In genomic region chr10:123896217-123896927, GRCh38 we compare ENCODE assay signal across 31 cellular contexts. TPM values are rescaled to one million over a fixed set of nuclear protein-coding genes. Genes with fewer than 3 reads are reported as not detected.
A peak's percentile ranks its signal among the peaks of the same experiment; 100 is the strongest.
DNase-seq lines count a peak whose midpoint lies in the region; ATAC-seq and TF ChIP-seq lines count a peak whose summit lies in the region.
"Had no signal": no experiment of that assay in that cellular context is flagged by ENCODE, and none has a peak within 500 bp of the region (broad histone marks: within the 10 kb centered on the region; RNA-seq: fewer than 3 reads in every experiment).

No MANE protein-coding gene starts in this region.

- H3K56ac ChIP-seq in H9 (ENCODE audit: insufficient read length, low read depth, low read length): no peak overlapping the region

- no CpG with 5 or more reads among the region's 4 CpGs for WGBS in H9 (ENCODE audit: extremely low coverage, insufficient read length, low lambda C conversion rate)
- 66 to 82% methylated on average over 4 of the region's 4 CpGs for WGBS in thyroid gland, 2 donors

- peaks cover 12 to 21% of the 10 kb centered on the region in 2 experiments for H3K9me3 Mint-ChIP-seq in H9

- H3K9me3 ChIP-seq in H9 (ENCODE audit: control insufficient read depth, low read depth, low read length): no peaks in the 10 kb centered on the region
- H3K9me3 ChIP-seq in thyroid gland: no peaks in the 10 kb centered on the region
- H3K9me3 ChIP-seq: gastrocnemius medialis, suprapubic skin had no signal

- no peak overlapping the region for H3K27ac Mint-ChIP-seq in H9
- H3K27ac Mint-ChIP-seq: activated CD4-positive, alpha-beta memory T cell treated with anti-CD3 and anti-CD28 coated beads for 36 hours; dendritic cell treated with granulocyte-macrophage colony-stimulating factor and Interleukin-4, amounts not matched to agents 40 ng/mL and 50 ng/mL, for 4 days; GM23338 had no signal

- H3K23ac ChIP-seq in H9 (ENCODE audit: insufficient read length, low read depth, low read length): no peak overlapping the region

- no peak overlapping the region for H2AFZ ChIP-seq in H9 (ENCODE audit: low read length)
- H2AFZ ChIP-seq: GM23338 had no signal

- no peak for ATAC-seq in HG03025 (IDR thresholded peaks at IDR 0.05; ENCODE audit: low FRiP score, unreplicated experiment)
- ATAC-seq: gastrocnemius medialis; lower lobe of right lung; naive thymus-derived CD8-positive, alpha-beta T cell; PC-3; Right ventricle myocardium inferior had no signal

- TF ChIP-seq POLR2A in thyroid gland (IDR thresholded peaks at IDR 0.05): no peak

- H2BK15ac ChIP-seq in H9 (ENCODE audit: low read depth, low read length): no peak overlapping the region

- no peak overlapping the region for H3K18ac ChIP-seq in H9 (ENCODE audit: insufficient read length, low read depth, low read length)

- no peak overlapping the region for H2BK5ac ChIP-seq in H9 (ENCODE audit: insufficient read length, low read length)

- H3K27me3 Mint-ChIP-seq in H9 (ENCODE audit: low read depth): peaks cover 28% of the 10 kb centered on the region

- H3K23me2 ChIP-seq in H9 (ENCODE audit: insufficient read length, low read depth, low read length, poor library complexity, severe bottlenecking): peaks cover 2% of the 10 kb centered on the region

- no peak overlapping the region for H2BK20ac ChIP-seq in H9 (ENCODE audit: low read depth, low read length, poor library complexity, severe bottlenecking)

- no peak overlapping the region for H3K4me3 Mint-ChIP-seq in H9
- H3K4me3 Mint-ChIP-seq: activated CD4-positive, alpha-beta memory T cell treated with anti-CD3 and anti-CD28 coated beads for 36 hours; dendritic cell treated with granulocyte-macrophage colony-stimulating factor and Interleukin-4, amounts not matched to agents 40 ng/mL and 50 ng/mL, for 4 days; GM23338; naive thymus-derived CD8-positive, alpha-beta T cell had no signal

- H3K9ac ChIP-seq in rectal smooth muscle tissue (ENCODE audit: low read length) (no peak overlapping the region), H9 (ENCODE audit: extremely low read depth, insufficient read length, low read length) (no peak overlapping the region)

- H4K20me1 ChIP-seq in H9 (ENCODE audit: control insufficient read depth, insufficient read depth, insufficient read length): no peaks in the 10 kb centered on the region

- DNase-seq in NCI-H1092 treated with DMSO at 0.1 percent for 48 hours (lab: John Stamatoyannopoulos, UW) (peak; percentile 30), NCI-H1092 (lab: John Stamatoyannopoulos, UW) (no peak), NCI-H1436 (lab: John Stamatoyannopoulos, UW) (peak; percentile 43), fibroblast of villous mesenchyme (ENCODE audit: low read depth) (peak; percentile 7), H9 (no peak), thyroid gland (no peak)
- DNase-seq: 8988T; activated CD4-positive, alpha-beta memory T cell treated with anti-CD3 and anti-CD28 coated beads for 36 hours; activated CD4-positive, CD25-positive, alpha-beta regulatory T cell treated with anti-CD3 and anti-CD28 coated beads, Interleukin-2, amount 50 U/mL, for 72 hours; activated CD8-positive, alpha-beta memory T cell treated with anti-CD3 and anti-CD28 coated beads, Interleukin-2, amount 50 U/mL, for 4 hours; activated naive CD4-positive, alpha-beta T cell treated with Interleukin-2 at 50 U/mL for 16 hours; Calu3; central memory CD4-positive, alpha-beta T cell; gastrocnemius medialis; KG1; lower lobe of right lung; naive thymus-derived CD8-positive, alpha-beta T cell; NCI-H1694; NCI-H510A treated with DMSO at 0.1 percent for 48 hours; nucleus accumbens; PC-3; stimulated activated naive CD4-positive, alpha-beta T cell treated with Interleukin-2 at 50 U/mL for 16 hours had no signal

- no peak overlapping the region for H3K14ac ChIP-seq in H9 (ENCODE audit: insufficient read depth, low read length)

- H4K5ac ChIP-seq in H9 (ENCODE audit: insufficient read length, low read depth, low read length): no peak overlapping the region

- no peaks in the 10 kb centered on the region for H3K36me3 ChIP-seq in rectal smooth muscle tissue (ENCODE audit: control insufficient read depth, insufficient read depth, low read length)
- no peaks in the 10 kb centered on the region for H3K36me3 ChIP-seq in thyroid gland
- H3K36me3 ChIP-seq: gastrocnemius medialis, lower lobe of right lung, suprapubic skin had no signal

- H3K4me1 Mint-ChIP-seq in H9: peaks cover 4 to 10% of the 10 kb centered on the region in 2 experiments
- H3K4me1 Mint-ChIP-seq: GM23338; naive thymus-derived CD8-positive, alpha-beta T cell had no signal

- H3K27me3 ChIP-seq in rectal smooth muscle tissue (ENCODE audit: control insufficient read depth, insufficient read depth, low read length) (no peaks in the 10 kb centered on the region), H9 (ENCODE audit: insufficient read depth, low read length) (no peaks in the 10 kb centered on the region; the same call in 1 of the 2 replicates), thyroid gland (no peaks in the 10 kb centered on the region)

- H2BK120ac ChIP-seq in H9 (ENCODE audit: low read depth, low read length, poor library complexity, severe bottlenecking): no peak overlapping the region

- H4K91ac ChIP-seq in H9 (ENCODE audit: insufficient read length, low read depth, low read length): no peak overlapping the region

- no peak overlapping the region for H4K8ac ChIP-seq in H9 (replicated peaks; ENCODE audit: insufficient read length, low read depth, low read length)

- TF ChIP-seq CTCF in fibroblast of villous mesenchyme (IDR thresholded peaks at IDR 0.05; ENCODE audit: insufficient read depth, low read depth, low read length): no peak
- TF ChIP-seq CTCF in H9 (conservative IDR thresholded peaks at IDR 0.05): no peak
- TF ChIP-seq CTCF in thyroid gland (IDR thresholded peaks at IDR 0.05): no peak

- no peak overlapping the region for H3T11ph ChIP-seq in H9 (ENCODE audit: low read length)

- no peaks in the 10 kb centered on the region for H3K79me1 ChIP-seq in H9 (ENCODE audit: insufficient read depth, low read depth, low read length, poor library complexity, severe bottlenecking)

- H3K4me1 ChIP-seq in rectal smooth muscle tissue (ENCODE audit: control insufficient read depth, insufficient read depth, low read length): peaks cover 12% of the 10 kb centered on the region
- no peaks in the 10 kb centered on the region for H3K4me1 ChIP-seq in H9 (ENCODE audit: insufficient read depth, low read length)
- H3K4me1 ChIP-seq in thyroid gland: no peaks in the 10 kb centered on the region
- H3K4me1 ChIP-seq: gastrocnemius medialis, lower lobe of right lung had no signal

- no peak overlapping the region for H2AK5ac ChIP-seq in H9 (ENCODE audit: insufficient read length, low read length)

- intact Hi-C loops in thyroid gland (cut with DNase I): no loop called here

- peak overlapping the region; percentile 47 for H3K27ac ChIP-seq in rectal smooth muscle tissue (ENCODE audit: low read depth, low read length)
- H3K27ac ChIP-seq in H9 (ENCODE audit: insufficient read length, low read depth, low read length): no peak overlapping the region
- no peak overlapping the region for H3K27ac ChIP-seq in thyroid gland
- H3K27ac ChIP-seq: gastrocnemius medialis, lower lobe of right lung, suprapubic skin had no signal

- H3K36me3 Mint-ChIP-seq in H9 (ENCODE audit: insufficient read depth in 1 of 3, low read depth in 3 of 3): peaks cover 3 to 19% (median 6%) of the 10 kb centered on the region in 3 experiments; a peak in 5 of 7 replicates
- H3K36me3 Mint-ChIP-seq: activated CD4-positive, alpha-beta memory T cell treated with anti-CD3 and anti-CD28 coated beads for 36 hours; naive thymus-derived CD8-positive, alpha-beta T cell had no signal

- H2BK12ac ChIP-seq in H9 (ENCODE audit: insufficient read length, low read depth, low read length): no peak overlapping the region

- no peaks in the 10 kb centered on the region for H3K79me2 ChIP-seq in H9 (ENCODE audit: insufficient read depth, low read length)

- H3K4me3 ChIP-seq in fibroblast of villous mesenchyme (ENCODE audit: low read depth, low read length): no peak overlapping the region
- no peak overlapping the region for H3K4me3 ChIP-seq in rectal smooth muscle tissue (ENCODE audit: low read length)
- H3K4me3 ChIP-seq in thyroid gland (replicated peaks in 1 of 3): no peak overlapping the region
- H3K4me3 ChIP-seq: gastrocnemius medialis, GM23338, lower lobe of right lung, smooth muscle cell, suprapubic skin had no signal

- H3K4me2 ChIP-seq in H9 (ENCODE audit: insufficient read depth, insufficient read length, low read length): no peak overlapping the region
- H3K4me2 ChIP-seq: GM23338, smooth muscle cell had no signal

- no peak overlapping the region for H3K4ac ChIP-seq in H9 (ENCODE audit: low read depth, low read length)

RNA-seq across cellular contexts. Expression of gene CPXM2, which starts 4.8 kb away (rescaled TPM):
- total RNA-seq in fibroblast of villous mesenchyme (0.32 TPM in 1 of 2 replicates, not detected in the other), H9 (2021) (1.7 and 1.9 TPM in 2 replicates), thyroid gland (10 to 100 TPM in 1 of 4 donors, 1 to 10 TPM in 3; 6.3 to 11.6 (median 8.5) TPM)
- total RNA-seq: activated CD4-positive, alpha-beta memory T cell treated with anti-CD3 and anti-CD28 coated beads for 36 hours; Calu3; MCF 10A; naive thymus-derived CD8-positive, alpha-beta T cell; PC-3; T-helper 2 cell treated with Interferon-gamma antibody and Interleukin-4, amounts not matched to agents 100 ng/mL and 5 ng/mL, for 36 hours had no signal

Comparison
In these comparisons a context has a peak if more than half of its experiments do, and no peak if none do; other contexts are left out.
1. DNase-seq: peak in NCI-H1092 treated with DMSO at 0.1 percent for 48 hours (single experiment), NCI-H1436 (single experiment) and fibroblast of villous mesenchyme (single experiment); none in NCI-H1092 (single experiment), H9 (single experiment) and thyroid gland (0 of 2).